Comparison of ENCODE assay signal across 9 cellular contexts in the genomic region with DNA sequence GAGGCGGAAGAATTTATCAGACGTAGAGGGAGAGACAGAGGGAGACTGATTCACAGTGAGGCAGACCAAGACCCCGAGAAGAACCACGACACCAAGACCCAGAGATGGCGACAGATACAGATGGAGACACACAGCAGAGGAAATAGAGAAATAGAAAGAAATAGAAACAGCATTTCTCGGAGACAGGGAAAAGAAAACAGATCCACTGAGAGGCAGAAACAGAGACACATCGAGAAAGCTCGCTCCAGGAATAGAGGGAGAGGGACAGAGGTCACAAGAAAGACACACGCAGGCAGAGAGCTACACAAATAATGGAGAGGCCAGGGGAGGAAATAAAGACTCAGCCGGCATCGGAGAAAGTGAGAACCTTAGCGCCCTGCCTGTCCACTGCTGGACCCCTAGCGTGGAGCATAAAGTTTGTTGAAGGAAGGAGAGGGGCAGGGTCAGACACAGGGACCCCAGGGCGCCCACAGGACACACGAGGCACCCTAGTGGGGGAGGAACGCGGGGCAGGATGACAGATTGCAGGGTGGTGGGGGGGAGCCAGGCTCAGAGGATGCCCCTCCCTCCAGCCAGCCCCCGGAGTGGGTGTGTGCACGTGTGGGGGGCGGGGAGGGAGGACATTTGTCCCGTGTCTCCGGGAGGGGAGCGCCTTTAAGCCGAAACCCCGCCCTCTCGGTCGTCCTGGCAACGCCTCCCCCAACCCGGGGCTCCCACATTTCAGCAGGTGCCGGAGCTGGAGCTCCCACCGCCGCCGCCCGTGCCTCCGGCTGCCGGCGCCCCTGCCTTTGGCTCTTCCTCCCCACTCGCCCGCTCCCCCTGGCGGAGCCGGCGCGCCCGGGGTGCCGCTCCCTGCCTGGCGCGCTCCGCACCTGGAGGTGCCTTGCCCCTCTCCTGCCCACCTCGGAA. TPM values are rescaled to one million over a fixed set of nuclear protein-coding genes. Genes with fewer than 3 reads are reported as not detected.
DNase-seq lines count a peak whose midpoint lies in the region; ATAC-seq and TF ChIP-seq lines count a peak whose summit lies in the region.
"Had no signal": no experiment of that assay in that cellular context is flagged by ENCODE, and none has a peak within 500 bp of the region (broad histone marks: within the 10 kb centered on the region; RNA-seq: fewer than 3 reads in every experiment).

A gene (plus strand): TSS at position 716 of the 909 bp plus-strand sequence. CDS start 298 bp downstream, outside the sequence.

- H3K4me3 ChIP-seq in GM08714 (ENCODE audit: low read length): peak within 1 kb of the TSS; percentile 8; the same call in 1 of the 2 replicates
- peak within 1 kb of the TSS; percentile 9 to 16 for H3K4me3 ChIP-seq in prostate gland

- peak in 3 of 4 experiments; percentile 31 to 60 (median 45) for TF ChIP-seq CTCF in prostate gland (IDR thresholded peaks at IDR 0.05)

- H3K36me3 ChIP-seq in prostate gland: no peaks in the 10 kb centered on the region

- peaks cover 17% of the 10 kb centered on the region for H3K27me3 ChIP-seq in prostate gland (replicated peaks; ENCODE audit: insufficient read depth)

- no peaks in the 10 kb centered on the region for H3K9me3 ChIP-seq in prostate gland

- ATAC-seq in Right ventricle myocardium superior (ENCODE audit: poor library complexity) (no peak), GM19455 (IDR thresholded peaks at IDR 0.05; ENCODE audit: unreplicated experiment) (no peak), HG02623 (IDR thresholded peaks at IDR 0.05; ENCODE audit: unreplicated experiment) (no peak)

- DNase-seq in NCI-H748 treated with DMSO at 0.1 percent for 48 hours (lab: John Stamatoyannopoulos, UW) (peak; percentile 68), Right ventricle myocardium superior (peak; percentile 62), prostate gland (ENCODE audit: low spot score) (no peak), mesenteric fat pad (ENCODE audit: low spot score) (no peak)
- peak; percentile 45 for DNase-seq in activated T-helper 9 cell treated with anti-CD3 and anti-CD28 coated beads, Interleukin-2, amount 50 U/mL, for 16 hours (ENCODE audit: low read depth)

- peaks cover 6% of the 10 kb centered on the region for H3K4me1 ChIP-seq in prostate gland (replicated peaks)

- TF ChIP-seq POLR2A in prostate gland (IDR thresholded peaks at IDR 0.05): no peak

- H3K27ac ChIP-seq in prostate gland: no peak within 1 kb of the TSS

- intact Hi-C loops in Right ventricle myocardium superior (cut with DNase I) (no loop called here), prostate gland (cut with DNase I) (no loop called here)

- 3% methylated on average over 48 of the region's 49 CpGs for WGBS in prostate gland

RNA-seq across cellular contexts. Expression of the gene that starts here (rescaled TPM):
- total RNA-seq in Right ventricle myocardium superior (not detected), prostate gland (under 1 TPM in 1 of 2 donors, not detected in 1; 0.97 TPM), mesenteric fat pad (not detected)
- total RNA-seq: SK-MEL-5 had no signal

Comparison
In these comparisons a context has a peak if more than half of its experiments do, and no peak if none do; other contexts are left out.
1. Peak in DNase-seq in Right ventricle myocardium superior; RNA of the gene not detected or under 1 TPM.
2. DNase-seq: peak in NCI-H748 treated with DMSO at 0.1 percent for 48 hours (single experiment) and activated T-helper 9 cell treated with anti-CD3 and anti-CD28 coated beads, Interleukin-2, amount 50 U/mL, for 16 hours (single experiment); none in prostate gland (single experiment) and mesenteric fat pad (single experiment).